ENCODE assay signal across 20 cellular contexts in genomic region chr11:26828291-26828690, GRCh38.
DNase-seq lines count a peak whose midpoint lies in the region; ATAC-seq and TF ChIP-seq lines count a peak whose summit lies in the region.
"Had no signal": no experiment of that assay in that cellular context is flagged by ENCODE, and none has a peak within 500 bp of the region (broad histone marks: within the 10 kb centered on the region; RNA-seq: fewer than 3 reads in every experiment).

No MANE protein-coding gene starts in this region.

- H3K36me3 ChIP-seq in hepatocyte (replicated peaks; ENCODE audit: insufficient read depth, low read depth) = no peaks in the 10 kb centered on the region
- no peaks in the 10 kb centered on the region for H3K36me3 ChIP-seq in muscle layer of duodenum (ENCODE audit: control insufficient read depth in 1 of 2, insufficient read depth in 2 of 2, low read length in 2 of 2)
- no peaks in the 10 kb centered on the region for H3K36me3 ChIP-seq in stomach smooth muscle (ENCODE audit: control insufficient read depth in 2 of 2, insufficient read depth in 2 of 2, low read length in 2 of 2)
- H3K36me3 ChIP-seq in tibial nerve = no peaks in the 10 kb centered on the region

- ATAC-seq in HG02588 (IDR thresholded peaks at IDR 0.05; ENCODE audit: unreplicated experiment) (no peak), HG02870 (IDR thresholded peaks at IDR 0.05; ENCODE audit: unreplicated experiment) (no peak)
- ATAC-seq: GM23338, HCT116 had no signal

- TF ChIP-seq EP300 in tibial nerve (IDR thresholded peaks at IDR 0.05) = no peak

- DNase-seq in hepatocyte (ENCODE audit: low spot score) = no peak
- no peak for DNase-seq in tibial nerve (ENCODE audit: low spot score in 2 of 2)
- DNase-seq in mesenteric fat pad (ENCODE audit: low spot score) = no peak
- DNase-seq: ACHN, AML-193, DMS 273 treated with DMSO at 0.1 percent for 48 hours, GF-D8, NCI-H1436 treated with DMSO at 0.1 percent for 48 hours, NCI-H2029 treated with DMSO at 0.1 percent for 48 hours, NCI-H2171 treated with DMSO at 0.1 percent for 48 hours, NCI-H748 treated with DMSO at 0.1 percent for 48 hours, PC-9 had no signal

- TF ChIP-seq CTCF in VCaP (conservative IDR thresholded peaks at IDR 0.05) (no peak), hepatocyte (IDR thresholded peaks at IDR 0.05; ENCODE audit: poor library complexity) (no peak), tibial nerve (IDR thresholded peaks at IDR 0.05) (no peak)

- WGBS in hepatocyte (ENCODE audit: low lambda C conversion rate, missing lambda C conversion rate) = 74% methylated on average over 2 of the region's 2 CpGs
- WGBS in tibial nerve, 2 donors = 50 to 57% methylated on average over 2 of the region's 2 CpGs

- peak overlapping the region; percentile 65 for H3K27ac ChIP-seq in VCaP
- H3K27ac ChIP-seq in hepatocyte = peak overlapping the region; percentile 1
- peak overlapping the region; percentile 50 for H3K27ac ChIP-seq in muscle layer of duodenum (ENCODE audit: low read length)
- peak overlapping the region; percentile 38 for H3K27ac ChIP-seq in stomach smooth muscle (ENCODE audit: low read length)
- no peak overlapping the region for H3K27ac ChIP-seq in tibial nerve
- H3K27ac ChIP-seq: KMS-11, PC-9 had no signal

- no peaks in the 10 kb centered on the region for H3K79me2 ChIP-seq in hepatocyte

- no peak for TF ChIP-seq POLR2A in tibial nerve (IDR thresholded peaks at IDR 0.05)

- no peak overlapping the region for H3K4me3 ChIP-seq in hepatocyte
- no peak overlapping the region for H3K4me3 ChIP-seq in muscle layer of duodenum (ENCODE audit: low read depth in 1 of 2, low read length in 2 of 2)
- no peak overlapping the region for H3K4me3 ChIP-seq in stomach smooth muscle (ENCODE audit: low read length in 2 of 2)
- H3K4me3 ChIP-seq in tibial nerve = no peak overlapping the region
- H3K4me3 ChIP-seq: GM23338, PC-9 had no signal

- no peak overlapping the region for H3K9ac ChIP-seq in stomach smooth muscle (ENCODE audit: low read length in 2 of 2)
- H3K9ac ChIP-seq: KMS-11 had no signal

- H3K27me3 ChIP-seq in hepatocyte (no peaks in the 10 kb centered on the region), muscle layer of duodenum (ENCODE audit: low read depth, low read length) (no peaks in the 10 kb centered on the region), stomach smooth muscle (ENCODE audit: control insufficient read depth in 1 of 2, insufficient read depth in 2 of 2, low read length in 2 of 2) (no peaks in the 10 kb centered on the region), tibial nerve (no peaks in the 10 kb centered on the region)

- no peaks in the 10 kb centered on the region for H4K20me1 ChIP-seq in hepatocyte (ENCODE audit: insufficient read depth, poor library complexity, severe bottlenecking)

- no peaks in the 10 kb centered on the region for H3K9me2 ChIP-seq in hepatocyte (replicated peaks; ENCODE audit: insufficient read depth)

- no peak overlapping the region for H2AFZ ChIP-seq in hepatocyte
- H2AFZ ChIP-seq: GM23338 had no signal

- H3K9me3 ChIP-seq in hepatocyte (ENCODE audit: low read depth) (peaks cover 4% of the 10 kb centered on the region), muscle layer of duodenum (ENCODE audit: control insufficient read depth in 1 of 2, low read length in 2 of 2) (peaks cover 0 to 16% of the 10 kb centered on the region in 2 donors), stomach smooth muscle (ENCODE audit: control insufficient read depth in 2 of 2, low read length in 2 of 2) (peaks cover 0 to 8% of the 10 kb centered on the region in 2 donors), tibial nerve (peaks cover 0 to 15% (median 5%) of the 10 kb centered on the region in 4 donors)

- H3K4me1 ChIP-seq in hepatocyte (ENCODE audit: insufficient read depth) = no peaks in the 10 kb centered on the region
- no peaks in the 10 kb centered on the region for H3K4me1 ChIP-seq in muscle layer of duodenum (ENCODE audit: control insufficient read depth in 1 of 2, insufficient read depth in 2 of 2, low read length in 2 of 2)
- H3K4me1 ChIP-seq in stomach smooth muscle (ENCODE audit: control insufficient read depth, insufficient read depth, low read length) = peaks cover 4% of the 10 kb centered on the region
- H3K4me1 ChIP-seq in tibial nerve = peaks cover 0 to 7% (median 0%) of the 10 kb centered on the region in 4 donors

- H3K4me2 ChIP-seq in hepatocyte = no peak overlapping the region
- H3K4me2 ChIP-seq: GM23338, KMS-11, PC-9 had no signal

Comparison
In these comparisons a context has a peak if more than half of its experiments do, and no peak if none do; other contexts are left out.
1. H3K27ac ChIP-seq: peak in VCaP (single experiment), hepatocyte (single experiment), muscle layer of duodenum (single experiment) and stomach smooth muscle (single experiment); none in tibial nerve (0 of 4).